ENCODE assay signal across 1 cellular context in the genomic region with DNA sequence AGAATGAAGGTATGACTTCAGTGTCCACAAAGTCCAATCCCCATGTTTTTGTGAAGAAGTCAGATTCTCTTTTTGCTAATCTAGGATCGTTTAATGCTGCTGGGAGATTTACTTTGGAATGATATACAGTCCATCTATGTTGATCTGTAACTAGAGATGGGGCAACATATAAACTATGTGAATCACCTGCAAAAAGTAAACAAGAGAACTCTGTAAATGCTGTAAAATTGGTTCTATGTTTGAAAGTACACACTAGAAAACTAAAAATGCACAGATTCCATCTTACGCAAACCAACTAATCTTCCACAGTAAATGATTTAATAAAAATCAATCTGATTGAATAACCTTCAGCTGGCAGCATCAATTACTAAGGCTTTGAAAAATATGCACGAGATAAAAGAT.
TF ChIP-seq lines count a peak whose summit lies in the region.

No MANE protein-coding gene starts in this region.

TF ChIP-seq in A549, 52 proteins besides CTCF, POLR2A, EP300 and RAD21 (continued from another document):
- TF ChIP-seq, protein P1, sequence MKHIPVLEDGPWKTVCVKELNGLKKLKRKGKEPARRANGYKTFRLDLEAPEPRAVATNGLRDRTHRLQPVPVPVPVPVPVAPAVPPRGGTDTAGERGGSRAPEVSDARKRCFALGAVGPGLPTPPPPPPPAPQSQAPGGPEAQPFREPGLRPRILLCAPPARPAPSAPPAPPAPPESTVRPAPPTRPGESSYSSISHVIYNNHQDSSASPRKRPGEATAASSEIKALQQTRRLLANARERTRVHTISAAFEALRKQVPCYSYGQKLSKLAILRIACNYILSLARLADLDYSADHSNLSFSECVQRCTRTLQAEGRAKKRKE (CRISPR knock-in tag; IDR thresholded peaks at IDR 0.05; ENCODE audit: low read depth): no peak
- no peak for TF ChIP-seq FOSL2 (IDR thresholded peaks at IDR 0.05)
- TF ChIP-seq FOSL2 (CRISPR knock-in tag; IDR thresholded peaks at IDR 0.05): 0 out of 2 replicates have a peak, but pooled peaks have one; percentile 9
